ENCODE assay signal across 10 cellular contexts in the genomic region with DNA sequence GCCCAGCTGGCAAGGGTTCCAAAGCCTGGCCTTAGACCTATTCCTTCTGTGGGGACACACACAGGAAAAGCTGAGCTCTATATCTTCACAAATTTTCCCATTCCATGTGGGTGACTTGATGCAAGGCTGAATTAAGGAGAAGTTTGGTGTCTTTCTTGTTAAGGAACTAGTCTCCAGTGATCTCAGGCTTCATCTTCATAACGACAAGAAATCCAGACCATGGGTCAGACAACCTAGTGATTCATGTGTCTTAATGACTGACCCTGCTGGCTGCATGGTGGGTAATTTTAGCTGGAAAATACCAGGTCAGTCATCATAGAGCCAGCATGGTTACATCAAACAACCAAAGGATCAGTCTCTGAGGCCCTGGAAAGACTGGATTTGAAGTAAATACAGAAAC.
DNase-seq lines count a peak whose midpoint lies in the region; ATAC-seq, FAIRE-seq and TF ChIP-seq lines count a peak whose summit lies in the region.
"Had no signal": no experiment of that assay in that cellular context is flagged by ENCODE, and none has a peak within 500 bp of the region (broad histone marks: within the 10 kb centered on the region; RNA-seq: fewer than 3 reads in every experiment).

No MANE protein-coding gene starts in this region.

- FAIRE-seq in GM12878 (lab: Jason Lieb, UNC) = no peak

- H3K27ac ChIP-seq in GM12878 (ENCODE audit: control insufficient read depth, insufficient read depth) (no peak overlapping the region), smooth muscle cell (ENCODE audit: low read depth) (peak overlapping the region; percentile 94)

- no peak overlapping the region for H3K4me3 ChIP-seq in GM12878
- H3K4me3 ChIP-seq in smooth muscle cell = no peak overlapping the region

- TF ChIP-seq POLR2A in GM12878 (IDR thresholded peaks at IDR 0.05; ENCODE audit: low read depth, low read length) = no peak

- H3K9me3 ChIP-seq in GM12878 (replicated peaks; ENCODE audit: control insufficient read depth, insufficient read depth, low read length) (peaks cover 8% of the 10 kb centered on the region; the same call in 2 of the 3 replicates), smooth muscle cell (replicated peaks; ENCODE audit: low read depth) (no peaks in the 10 kb centered on the region)

- WGBS in GM12878 (ENCODE audit: insufficient coverage, insufficient replicate concordance, low lambda C conversion rate, missing lambda C conversion rate) = 6% methylated on average over 1 of the region's 1 CpG
- 23% methylated on average over 1 of the region's 1 CpG for WGBS in smooth muscle cell (ENCODE audit: low lambda C conversion rate)

- POLR2A ChIA-PET in GM12878 (lab: Charles Lee) = interaction anchor here (0.5 kb wide), 1 partner anchor 11 kb away, joined by 3 read pairs; no protein-coding TSS in a partner anchor
- POLR2A ChIA-PET in activated CD4-positive, alpha-beta memory T cell treated with anti-CD3 and anti-CD28 coated beads for 36 hours (lab: Charles Lee) = no interaction called here

- CTCF ChIA-PET in GM12878 (lab: Yijun Ruan, JAX) = no interaction called here
- CTCF ChIA-PET in activated CD4-positive, alpha-beta memory T cell treated with anti-CD3 and anti-CD28 coated beads for 36 hours (lab: Charles Lee) = no interaction called here

- no peak for TF ChIP-seq EP300 in GM12878 (IDR thresholded peaks at IDR 0.05; ENCODE audit: borderline replicate concordance in 1 of 2, control insufficient read depth in 1 of 2, low read depth in 2 of 2, low read length in 2 of 2)

- TF ChIP-seq CTCF in GM12878 (IDR thresholded peaks at IDR 0.05 in 2 of 3, conservative IDR thresholded peaks at IDR 0.05 in 1 of 3; ENCODE audit: control insufficient read depth in 2 of 3, extremely low read depth in 1 of 3, insufficient read depth in 1 of 3, low read depth in 3 of 3, low read length in 3 of 3) (no peak), smooth muscle cell (IDR thresholded peaks at IDR 0.05; ENCODE audit: borderline replicate concordance, insufficient read depth, poor library complexity, severe bottlenecking) (no peak), progenitor cell of endocrine pancreas (IDR thresholded peaks at IDR 0.05; ENCODE audit: unreplicated experiment) (no peak)

- H3K36me3 ChIP-seq in GM12878 (ENCODE audit: control insufficient read depth in 2 of 2, insufficient read depth in 2 of 2, low read length in 1 of 2) (no peaks in the 10 kb centered on the region), smooth muscle cell (ENCODE audit: low read depth) (no peaks in the 10 kb centered on the region)

- RAD21 ChIA-PET in GM12878 (lab: Charles Lee; ENCODE audit: unreplicated experiment) = no interaction called here

- no peaks in the 10 kb centered on the region for H3K36me3 Mint-ChIP-seq in activated CD4-positive, alpha-beta memory T cell treated with anti-CD3 and anti-CD28 coated beads for 36 hours
- H3K36me3 Mint-ChIP-seq in progenitor cell of endocrine pancreas (ENCODE audit: insufficient read depth) = no peaks in the 10 kb centered on the region

- H3K9me3 Mint-ChIP-seq in activated CD4-positive, alpha-beta memory T cell treated with anti-CD3 and anti-CD28 coated beads for 36 hours = peaks cover under 1% of the 10 kb centered on the region
- H3K9me3 Mint-ChIP-seq in progenitor cell of endocrine pancreas (ENCODE audit: low read depth) = no peaks in the 10 kb centered on the region

- no peaks in the 10 kb centered on the region for H3K79me2 ChIP-seq in GM12878 (ENCODE audit: control insufficient read depth, insufficient read depth, low read length)
- H3K79me2 ChIP-seq in smooth muscle cell (ENCODE audit: low read depth) = no peaks in the 10 kb centered on the region

- peaks cover 15% of the 10 kb centered on the region for H3K4me1 Mint-ChIP-seq in activated CD4-positive, alpha-beta memory T cell treated with anti-CD3 and anti-CD28 coated beads for 36 hours (ENCODE audit: low read depth)
- H3K4me1 Mint-ChIP-seq in progenitor cell of endocrine pancreas (ENCODE audit: low read depth) = peaks cover under 1% of the 10 kb centered on the region

- H3K4me1 ChIP-seq in GM12878 (ENCODE audit: control insufficient read depth, insufficient read depth, low read length) (peaks cover 13% of the 10 kb centered on the region), smooth muscle cell (ENCODE audit: low read depth) (no peaks in the 10 kb centered on the region)

- intact Hi-C loops in GM12878 (cut with micrococcal nuclease; ENCODE audit: unreplicated experiment) = loop anchor here (1.0 to 5.0 kb wide), 3 partner anchors 60 to 113 kb away; a partner anchor contains a TSS
- intact Hi-C loops in activated CD4-positive, alpha-beta memory T cell treated with anti-CD3 and anti-CD28 coated beads for 36 hours (cut with micrococcal nuclease) = loop anchor here (1.0 kb wide), 1 partner anchor 34 kb away; no protein-coding TSS in a partner anchor

- H3K27me3 ChIP-seq in GM12878 (replicated peaks in 1 of 2; ENCODE audit: control insufficient read depth in 2 of 2, insufficient read depth in 2 of 2, low read length in 1 of 2) (no peaks in the 10 kb centered on the region; a peak in 1 of 4 replicates), smooth muscle cell (ENCODE audit: low read depth) (no peaks in the 10 kb centered on the region)

- in situ Hi-C loops in GM12878 (cut with MboI) = no loop called here

- no peak for TF ChIP-seq RAD21 in GM12878 (IDR thresholded peaks at IDR 0.05; ENCODE audit: insufficient read depth, low read depth, low read length)

- peak; percentile 57 for ATAC-seq in GM18907 (IDR thresholded peaks at IDR 0.05; ENCODE audit: unreplicated experiment)
- ATAC-seq in HG03432 (IDR thresholded peaks at IDR 0.05; ENCODE audit: unreplicated experiment) = peak; percentile 25
- ATAC-seq in GM12878 = peak; percentile 74

- no peaks in the 10 kb centered on the region for H3F3A ChIP-seq in smooth muscle cell (ENCODE audit: low read depth)

- H4K20me1 ChIP-seq in GM12878 (ENCODE audit: control insufficient read depth, insufficient read depth) (no peaks in the 10 kb centered on the region), smooth muscle cell (ENCODE audit: low read depth) (no peaks in the 10 kb centered on the region)

- no peak overlapping the region for H3K27ac Mint-ChIP-seq in activated CD4-positive, alpha-beta memory T cell treated with anti-CD3 and anti-CD28 coated beads for 36 hours
- no peak overlapping the region for H3K27ac Mint-ChIP-seq in progenitor cell of endocrine pancreas

- H3K27me3 Mint-ChIP-seq in activated CD4-positive, alpha-beta memory T cell treated with anti-CD3 and anti-CD28 coated beads for 36 hours = no peaks in the 10 kb centered on the region
- no peaks in the 10 kb centered on the region for H3K27me3 Mint-ChIP-seq in progenitor cell of endocrine pancreas

- no peak overlapping the region for H3K4me3 Mint-ChIP-seq in activated CD4-positive, alpha-beta memory T cell treated with anti-CD3 and anti-CD28 coated beads for 36 hours
- H3K4me3 Mint-ChIP-seq in progenitor cell of endocrine pancreas (ENCODE audit: low read depth) = no peak overlapping the region
- H3K4me3 Mint-ChIP-seq: activated T-cell treated with anti-CD3 and anti-CD28 coated beads, Interleukin-2, amount 50 U/mL, for 4 hours had no signal

- SMC1A ChIA-PET in GM12878 (lab: Charles Lee; ENCODE audit: uncharacterized antibody, unreplicated experiment) = no interaction called here

- no peak for DNase-seq in GM12878 (ENCODE audit: low read depth, low spot score)
- DNase-seq in smooth muscle cell (lab: John Stamatoyannopoulos, UW; ENCODE audit: unreplicated experiment) = no peak
- no peak for DNase-seq in ureter (ENCODE audit: low spot score)
- no peak for DNase-seq in activated CD4-positive, alpha-beta memory T cell treated with anti-CD3 and anti-CD28 coated beads for 36 hours
- DNase-seq in progenitor cell of endocrine pancreas (ENCODE audit: low spot score, unreplicated experiment) = no peak
- DNase-seq in effector CD4-positive, alpha-beta T cell = no peak
- DNase-seq: activated T-cell treated with anti-CD3 and anti-CD28 coated beads, Interleukin-2, amount 50 U/mL, for 4 hours; NCI-H187 treated with DMSO at 0.1 percent for 48 hours had no signal

- no TSS peak for BruUV-seq in GM12878 (replicated peaks; lab: Mats Ljungman, UMichigan)

- H3K9ac ChIP-seq in GM12878 (ENCODE audit: control insufficient read depth, insufficient read depth, low read length) (no peak overlapping the region), smooth muscle cell (ENCODE audit: low read depth) (peak overlapping the region; percentile 65)

- no peak overlapping the region for H2AFZ ChIP-seq in GM12878 (ENCODE audit: control insufficient read depth, low read depth, low read length)
- peak overlapping the region; percentile 13 for H2AFZ ChIP-seq in smooth muscle cell (ENCODE audit: low read depth)

- no peak overlapping the region for H3K4me2 ChIP-seq in GM12878 (ENCODE audit: control insufficient read depth, insufficient read depth)
- H3K4me2 ChIP-seq in smooth muscle cell = peak overlapping the region; percentile 32

TF ChIP-seq in GM12878, 131 proteins besides CTCF, POLR2A, EP300 and RAD21:
- TF ChIP-seq IKZF1 (conservative IDR thresholded peaks at IDR 0.05) (peak; percentile 18; the same call in 1 of the 2 replicates), CHD4 (IDR thresholded peaks at IDR 0.05) (no peak)
